ENCODE assay signal across 1 cellular context in the genomic region with DNA sequence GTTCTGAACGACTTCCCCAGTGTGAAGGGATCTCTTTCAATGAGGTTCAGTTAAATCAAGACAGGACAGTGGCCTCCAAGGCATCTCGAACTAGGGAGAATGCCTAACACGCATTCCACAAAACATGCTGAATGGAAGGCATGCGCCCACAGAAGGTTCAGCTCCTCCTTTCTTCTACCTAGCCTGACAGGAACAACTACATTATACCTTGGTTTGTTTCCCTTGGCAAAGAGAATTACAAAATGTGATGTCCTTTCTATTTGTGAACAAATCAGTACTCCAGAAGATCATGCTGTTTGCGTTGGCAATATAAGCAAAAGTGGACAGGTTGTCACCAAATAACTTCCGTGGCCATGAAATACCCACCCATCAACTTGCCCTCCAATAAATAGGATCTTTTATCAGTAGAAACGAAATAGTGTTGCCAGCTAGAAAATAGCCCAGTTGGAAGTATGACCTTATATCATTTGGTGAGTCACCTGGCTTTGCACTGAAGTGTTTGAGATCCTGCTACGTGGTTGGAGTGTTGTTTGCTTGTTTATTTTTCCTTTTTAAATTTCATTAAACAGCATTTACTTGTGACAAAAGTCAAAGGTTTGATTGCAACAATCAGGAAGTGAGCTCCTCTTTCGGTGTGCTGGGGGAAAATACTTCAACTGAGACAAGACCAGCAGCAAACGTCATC.
TF ChIP-seq lines count a peak whose summit lies in the region.

No MANE protein-coding gene starts in this region.

TF ChIP-seq in HCT116, 20 proteins besides CTCF, POLR2A, EP300 and RAD21 (continued from another document):
- TF ChIP-seq, protein P1, sequence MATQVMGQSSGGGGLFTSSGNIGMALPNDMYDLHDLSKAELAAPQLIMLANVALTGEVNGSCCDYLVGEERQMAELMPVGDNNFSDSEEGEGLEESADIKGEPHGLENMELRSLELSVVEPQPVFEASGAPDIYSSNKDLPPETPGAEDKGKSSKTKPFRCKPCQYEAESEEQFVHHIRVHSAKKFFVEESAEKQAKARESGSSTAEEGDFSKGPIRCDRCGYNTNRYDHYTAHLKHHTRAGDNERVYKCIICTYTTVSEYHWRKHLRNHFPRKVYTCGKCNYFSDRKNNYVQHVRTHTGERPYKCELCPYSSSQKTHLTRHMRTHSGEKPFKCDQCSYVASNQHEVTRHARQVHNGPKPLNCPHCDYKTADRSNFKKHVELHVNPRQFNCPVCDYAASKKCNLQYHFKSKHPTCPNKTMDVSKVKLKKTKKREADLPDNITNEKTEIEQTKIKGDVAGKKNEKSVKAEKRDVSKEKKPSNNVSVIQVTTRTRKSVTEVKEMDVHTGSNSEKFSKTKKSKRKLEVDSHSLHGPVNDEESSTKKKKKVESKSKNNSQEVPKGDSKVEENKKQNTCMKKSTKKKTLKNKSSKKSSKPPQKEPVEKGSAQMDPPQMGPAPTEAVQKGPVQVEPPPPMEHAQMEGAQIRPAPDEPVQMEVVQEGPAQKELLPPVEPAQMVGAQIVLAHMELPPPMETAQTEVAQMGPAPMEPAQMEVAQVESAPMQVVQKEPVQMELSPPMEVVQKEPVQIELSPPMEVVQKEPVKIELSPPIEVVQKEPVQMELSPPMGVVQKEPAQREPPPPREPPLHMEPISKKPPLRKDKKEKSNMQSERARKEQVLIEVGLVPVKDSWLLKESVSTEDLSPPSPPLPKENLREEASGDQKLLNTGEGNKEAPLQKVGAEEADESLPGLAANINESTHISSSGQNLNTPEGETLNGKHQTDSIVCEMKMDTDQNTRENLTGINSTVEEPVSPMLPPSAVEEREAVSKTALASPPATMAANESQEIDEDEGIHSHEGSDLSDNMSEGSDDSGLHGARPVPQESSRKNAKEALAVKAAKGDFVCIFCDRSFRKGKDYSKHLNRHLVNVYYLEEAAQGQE (IDR thresholded peaks at IDR 0.05; ENCODE audit: low read depth) = no peak
- TF ChIP-seq EGR1 (IDR thresholded peaks at IDR 0.05; ENCODE audit: low read depth) = no peak
- TF ChIP-seq FOSL1 (IDR thresholded peaks at IDR 0.05; ENCODE audit: low read depth) = no peak
- no peak for TF ChIP-seq EZH2 (IDR thresholded peaks at IDR 0.05)
